ENCODE assay signal across 1 cellular context in the genomic region with DNA sequence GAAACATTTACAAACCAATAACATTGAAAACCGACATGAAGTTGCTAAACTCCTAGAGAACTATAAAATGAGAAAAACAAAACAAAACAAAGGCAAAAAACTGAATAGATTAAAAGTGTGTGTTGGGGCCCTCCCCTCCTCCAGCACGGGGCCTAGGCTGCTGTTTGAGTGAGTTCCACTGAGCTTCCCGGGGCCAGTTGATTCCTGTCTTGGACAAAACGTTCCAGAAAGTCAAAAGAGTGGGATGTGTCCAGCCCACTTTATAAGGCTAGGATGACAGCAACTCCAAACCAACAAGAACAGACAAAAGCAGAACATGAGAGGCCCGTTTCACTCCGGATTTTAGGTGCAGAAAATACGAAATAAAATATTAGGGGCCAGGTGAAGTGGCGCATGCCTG.
TF ChIP-seq lines count a peak whose summit lies in the region.

No MANE protein-coding gene starts in this region.

TF ChIP-seq in HEK293T, 16 proteins besides CTCF, POLR2A, EP300 and RAD21:
- no peak for TF ChIP-seq HDGF (IDR thresholded peaks at IDR 0.05; ENCODE audit: borderline replicate concordance)
- no peak for TF ChIP-seq TARDBP (IDR thresholded peaks at IDR 0.05)
- no peak for TF ChIP-seq FOXA1 (IDR thresholded peaks at IDR 0.05)
- no peak for TF ChIP-seq NFRKB (IDR thresholded peaks at IDR 0.05)
- no peak for TF ChIP-seq L3MBTL2 (conservative IDR thresholded peaks at IDR 0.05)
